ENCODE assay signal across 1 cellular context in the genomic region with DNA sequence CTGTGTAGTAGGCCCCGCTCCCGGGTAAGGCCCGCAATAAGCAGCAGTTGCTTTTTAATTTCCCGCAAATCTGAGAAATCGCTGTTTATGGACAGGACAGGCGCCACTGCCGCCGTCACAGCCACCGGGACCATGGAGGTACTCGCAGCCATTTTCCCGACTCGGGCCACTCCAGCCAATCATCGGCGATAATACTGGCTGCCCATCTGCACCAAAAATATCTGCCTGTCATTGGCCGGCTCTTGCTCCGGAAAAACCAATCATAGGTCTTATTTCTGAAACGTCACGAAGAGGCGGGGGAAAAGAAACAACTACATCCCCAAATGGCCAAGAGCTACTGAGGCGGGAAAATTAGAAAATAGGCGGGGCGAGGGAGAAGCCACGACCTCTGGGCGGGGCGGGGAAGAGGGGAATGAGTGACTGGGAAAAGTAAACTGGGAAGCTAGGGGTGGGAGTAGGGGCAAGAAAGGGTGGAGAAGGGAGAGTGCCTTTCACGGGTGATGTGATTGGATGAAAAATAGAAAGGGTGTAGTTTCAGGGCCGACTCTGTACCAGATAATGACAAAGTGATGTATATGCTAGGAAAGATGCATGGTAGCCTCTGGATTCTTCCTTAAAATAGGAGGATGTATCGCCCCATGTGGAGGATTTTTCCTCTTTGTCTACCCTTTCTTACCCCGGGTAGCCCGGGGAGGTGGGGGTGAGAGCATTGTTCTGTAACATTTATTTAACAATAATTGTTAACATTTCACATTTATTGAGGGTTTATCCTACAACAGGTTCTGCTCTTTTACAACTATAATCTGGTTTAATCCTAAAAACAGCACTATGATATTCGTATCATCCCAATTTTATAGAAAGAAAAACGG.
A peak's percentile ranks its signal among the peaks of the same experiment; 100 is the strongest.
TF ChIP-seq lines count a peak whose summit lies in the region.

A gene with protein sequence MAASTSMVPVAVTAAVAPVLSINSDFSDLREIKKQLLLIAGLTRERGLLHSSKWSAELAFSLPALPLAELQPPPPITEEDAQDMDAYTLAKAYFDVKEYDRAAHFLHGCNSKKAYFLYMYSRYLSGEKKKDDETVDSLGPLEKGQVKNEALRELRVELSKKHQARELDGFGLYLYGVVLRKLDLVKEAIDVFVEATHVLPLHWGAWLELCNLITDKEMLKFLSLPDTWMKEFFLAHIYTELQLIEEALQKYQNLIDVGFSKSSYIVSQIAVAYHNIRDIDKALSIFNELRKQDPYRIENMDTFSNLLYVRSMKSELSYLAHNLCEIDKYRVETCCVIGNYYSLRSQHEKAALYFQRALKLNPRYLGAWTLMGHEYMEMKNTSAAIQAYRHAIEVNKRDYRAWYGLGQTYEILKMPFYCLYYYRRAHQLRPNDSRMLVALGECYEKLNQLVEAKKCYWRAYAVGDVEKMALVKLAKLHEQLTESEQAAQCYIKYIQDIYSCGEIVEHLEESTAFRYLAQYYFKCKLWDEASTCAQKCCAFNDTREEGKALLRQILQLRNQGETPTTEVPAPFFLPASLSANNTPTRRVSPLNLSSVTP (minus strand): TSS at position 163 of the 869 bp plus-strand sequence. CDS start 11 bp downstream, at position 152.

TF ChIP-seq in HepG2, 621 proteins besides CTCF, POLR2A, EP300 and RAD21 (continued from another document and continues in another):
- TF ChIP-seq, protein P1, sequence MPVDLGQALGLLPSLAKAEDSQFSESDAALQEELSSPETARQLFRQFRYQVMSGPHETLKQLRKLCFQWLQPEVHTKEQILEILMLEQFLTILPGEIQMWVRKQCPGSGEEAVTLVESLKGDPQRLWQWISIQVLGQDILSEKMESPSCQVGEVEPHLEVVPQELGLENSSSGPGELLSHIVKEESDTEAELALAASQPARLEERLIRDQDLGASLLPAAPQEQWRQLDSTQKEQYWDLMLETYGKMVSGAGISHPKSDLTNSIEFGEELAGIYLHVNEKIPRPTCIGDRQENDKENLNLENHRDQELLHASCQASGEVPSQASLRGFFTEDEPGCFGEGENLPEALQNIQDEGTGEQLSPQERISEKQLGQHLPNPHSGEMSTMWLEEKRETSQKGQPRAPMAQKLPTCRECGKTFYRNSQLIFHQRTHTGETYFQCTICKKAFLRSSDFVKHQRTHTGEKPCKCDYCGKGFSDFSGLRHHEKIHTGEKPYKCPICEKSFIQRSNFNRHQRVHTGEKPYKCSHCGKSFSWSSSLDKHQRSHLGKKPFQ (CRISPR knock-in tag; IDR thresholded peaks at IDR 0.05; ENCODE audit: insufficient replicate concordance), result no peak
- TF ChIP-seq ZNF772 (CRISPR knock-in tag; IDR thresholded peaks at IDR 0.05) (peak; percentile 71; the same call in 1 of the 2 replicates), ZNF256 (CRISPR knock-in tag; conservative IDR thresholded peaks at IDR 0.05) (peak; percentile 79; the same call in 1 of the 2 replicates), KMT2A (CRISPR knock-in tag; IDR thresholded peaks at IDR 0.05) (peak; percentile 78), ZNF263 (CRISPR knock-in tag; IDR thresholded peaks at IDR 0.05) (no peak), HIVEP1 (CRISPR knock-in tag; IDR thresholded peaks at IDR 0.05) (peak; percentile 56; the same call in 1 of the 2 replicates), STAT5B (CRISPR knock-in tag; IDR thresholded peaks at IDR 0.05) (no peak), MTA1 (CRISPR knock-in tag; IDR thresholded peaks at IDR 0.05; ENCODE audit: borderline replicate concordance) (no peak), JARID2 (CRISPR knock-in tag; IDR thresholded peaks at IDR 0.05; ENCODE audit: insufficient replicate concordance) (no peak), HNF4G (IDR thresholded peaks at IDR 0.05; ENCODE audit: borderline replicate concordance, low read depth, low read length) (no peak), HNF4G (CRISPR knock-in tag; IDR thresholded peaks at IDR 0.05; ENCODE audit: borderline replicate concordance, low read depth) (no peak), ZNF337 (CRISPR knock-in tag; IDR thresholded peaks at IDR 0.05; ENCODE audit: borderline replicate concordance, low read depth) (0 out of 2 replicates have a peak, but pooled peaks have one; percentile 1), ATF1 (CRISPR knock-in tag; IDR thresholded peaks at IDR 0.05) (peak; percentile 98), PAWR (CRISPR knock-in tag; IDR thresholded peaks at IDR 0.05; ENCODE audit: borderline replicate concordance) (no peak), SMAD3 (CRISPR knock-in tag; IDR thresholded peaks at IDR 0.05) (peak; percentile 19; the same call in 1 of the 2 replicates), TEAD3 (CRISPR knock-in tag; optimal IDR thresholded peaks at IDR 0.05; ENCODE audit: borderline replicate concordance) (no peak), ZNF572 (CRISPR knock-in tag; IDR thresholded peaks at IDR 0.05) (no peak), ARNT (IDR thresholded peaks at IDR 0.05) (no peak)
- TF ChIP-seq, protein P2, sequence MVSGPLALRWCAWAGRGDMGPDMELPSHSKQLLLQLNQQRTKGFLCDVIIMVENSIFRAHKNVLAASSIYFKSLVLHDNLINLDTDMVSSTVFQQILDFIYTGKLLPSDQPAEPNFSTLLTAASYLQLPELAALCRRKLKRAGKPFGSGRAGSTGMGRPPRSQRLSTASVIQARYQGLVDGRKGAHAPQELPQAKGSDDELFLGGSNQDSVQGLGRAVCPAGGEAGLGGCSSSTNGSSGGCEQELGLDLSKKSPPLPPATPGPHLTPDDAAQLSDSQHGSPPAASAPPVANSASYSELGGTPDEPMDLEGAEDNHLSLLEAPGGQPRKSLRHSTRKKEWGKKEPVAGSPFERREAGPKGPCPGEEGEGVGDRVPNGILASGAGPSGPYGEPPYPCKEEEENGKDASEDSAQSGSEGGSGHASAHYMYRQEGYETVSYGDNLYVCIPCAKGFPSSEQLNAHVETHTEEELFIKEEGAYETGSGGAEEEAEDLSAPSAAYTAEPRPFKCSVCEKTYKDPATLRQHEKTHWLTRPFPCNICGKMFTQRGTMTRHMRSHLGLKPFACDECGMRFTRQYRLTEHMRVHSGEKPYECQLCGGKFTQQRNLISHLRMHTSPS (CRISPR knock-in tag; IDR thresholded peaks at IDR 0.05; ENCODE audit: low read depth), result no peak
- TF ChIP-seq, protein P3, sequence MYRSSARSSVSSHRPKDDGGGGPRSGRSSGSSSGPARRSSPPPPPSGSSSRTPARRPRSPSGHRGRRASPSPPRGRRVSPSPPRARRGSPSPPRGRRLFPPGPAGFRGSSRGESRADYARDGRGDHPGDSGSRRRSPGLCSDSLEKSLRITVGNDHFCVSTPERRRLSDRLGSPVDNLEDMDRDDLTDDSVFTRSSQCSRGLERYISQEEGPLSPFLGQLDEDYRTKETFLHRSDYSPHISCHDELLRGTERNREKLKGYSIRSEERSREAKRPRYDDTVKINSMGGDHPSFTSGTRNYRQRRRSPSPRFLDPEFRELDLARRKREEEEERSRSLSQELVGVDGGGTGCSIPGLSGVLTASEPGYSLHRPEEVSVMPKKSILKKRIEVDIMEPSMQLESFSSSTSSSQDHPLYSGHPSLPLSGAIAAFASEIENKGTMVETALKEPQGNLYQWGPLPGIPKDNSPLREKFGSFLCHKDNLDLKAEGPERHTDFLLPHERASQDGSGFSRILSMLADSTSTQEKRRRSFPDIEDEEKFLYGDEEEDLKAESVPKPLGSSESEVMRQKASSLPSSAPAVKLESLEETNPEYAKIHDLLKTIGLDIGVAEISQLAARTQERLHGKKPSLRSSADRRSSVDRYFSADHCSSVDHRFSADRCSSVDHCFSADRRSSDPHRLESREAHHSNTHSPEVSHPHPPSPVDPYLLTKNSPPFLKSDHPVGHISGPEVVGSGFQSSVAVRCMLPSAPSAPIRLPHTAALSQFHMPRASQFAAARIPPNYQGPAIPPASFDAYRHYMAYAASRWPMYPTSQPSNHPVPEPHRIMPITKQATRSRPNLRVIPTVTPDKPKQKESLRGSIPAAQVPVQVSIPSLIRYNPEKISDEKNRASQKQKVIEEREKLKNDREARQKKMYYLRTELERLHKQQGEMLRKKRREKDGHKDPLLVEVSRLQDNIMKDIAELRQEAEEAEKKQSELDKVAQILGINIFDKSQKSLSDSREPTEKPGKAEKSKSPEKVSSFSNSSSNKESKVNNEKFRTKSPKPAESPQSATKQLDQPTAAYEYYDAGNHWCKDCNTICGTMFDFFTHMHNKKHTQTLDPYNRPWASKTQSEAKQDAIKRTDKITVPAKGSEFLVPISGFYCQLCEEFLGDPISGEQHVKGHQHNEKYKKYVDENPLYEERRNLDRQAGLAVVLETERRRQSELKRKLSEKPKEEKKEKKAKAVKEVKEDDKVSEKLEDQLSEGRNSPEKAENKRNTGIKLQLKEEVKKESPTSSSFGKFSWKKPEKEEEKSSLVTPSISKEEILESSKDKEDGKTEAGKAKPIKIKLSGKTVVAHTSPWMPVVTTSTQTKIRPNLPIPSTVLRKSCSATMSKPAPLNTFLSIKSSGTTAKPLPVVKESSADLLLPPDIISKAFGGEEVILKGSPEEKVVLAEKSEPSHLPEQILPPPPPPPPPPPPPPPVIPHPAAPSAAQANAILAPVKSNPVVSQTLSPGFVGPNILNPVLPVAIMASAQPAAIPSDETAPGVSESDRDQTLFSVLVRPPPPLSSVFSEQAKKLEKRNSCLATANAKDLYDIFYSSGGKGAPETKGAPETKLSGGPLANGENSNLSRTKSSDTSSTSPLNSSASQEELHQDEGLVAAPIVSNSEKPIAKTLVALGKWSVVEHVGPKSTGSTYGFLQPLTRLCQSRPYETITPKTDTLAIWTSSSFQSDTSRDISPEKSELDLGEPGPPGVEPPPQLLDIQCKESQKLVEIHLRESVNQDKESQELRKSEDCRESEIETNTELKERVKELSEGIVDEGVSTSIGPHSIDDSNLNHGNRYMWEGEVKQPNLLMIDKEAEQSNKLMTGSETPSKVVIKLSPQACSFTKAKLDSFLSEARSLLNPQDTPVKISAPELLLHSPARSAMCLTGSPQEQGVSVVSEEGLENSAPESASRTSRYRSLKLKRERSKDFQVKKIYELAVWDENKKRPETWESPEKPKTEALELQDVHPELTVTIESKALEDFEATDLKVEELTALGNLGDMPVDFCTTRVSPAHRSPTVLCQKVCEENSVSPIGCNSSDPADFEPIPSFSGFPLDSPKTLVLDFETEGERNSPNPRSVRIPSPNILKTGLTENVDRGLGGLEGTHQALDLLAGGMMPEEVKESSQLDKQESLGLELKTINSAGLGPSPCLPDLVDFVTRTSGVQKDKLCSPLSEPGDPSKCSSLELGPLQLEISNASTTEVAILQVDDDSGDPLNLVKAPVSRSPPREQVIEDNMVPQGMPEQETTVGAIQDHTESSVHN (CRISPR knock-in tag; IDR thresholded peaks at IDR 0.05), result no peak
- TF ChIP-seq, protein P4, sequence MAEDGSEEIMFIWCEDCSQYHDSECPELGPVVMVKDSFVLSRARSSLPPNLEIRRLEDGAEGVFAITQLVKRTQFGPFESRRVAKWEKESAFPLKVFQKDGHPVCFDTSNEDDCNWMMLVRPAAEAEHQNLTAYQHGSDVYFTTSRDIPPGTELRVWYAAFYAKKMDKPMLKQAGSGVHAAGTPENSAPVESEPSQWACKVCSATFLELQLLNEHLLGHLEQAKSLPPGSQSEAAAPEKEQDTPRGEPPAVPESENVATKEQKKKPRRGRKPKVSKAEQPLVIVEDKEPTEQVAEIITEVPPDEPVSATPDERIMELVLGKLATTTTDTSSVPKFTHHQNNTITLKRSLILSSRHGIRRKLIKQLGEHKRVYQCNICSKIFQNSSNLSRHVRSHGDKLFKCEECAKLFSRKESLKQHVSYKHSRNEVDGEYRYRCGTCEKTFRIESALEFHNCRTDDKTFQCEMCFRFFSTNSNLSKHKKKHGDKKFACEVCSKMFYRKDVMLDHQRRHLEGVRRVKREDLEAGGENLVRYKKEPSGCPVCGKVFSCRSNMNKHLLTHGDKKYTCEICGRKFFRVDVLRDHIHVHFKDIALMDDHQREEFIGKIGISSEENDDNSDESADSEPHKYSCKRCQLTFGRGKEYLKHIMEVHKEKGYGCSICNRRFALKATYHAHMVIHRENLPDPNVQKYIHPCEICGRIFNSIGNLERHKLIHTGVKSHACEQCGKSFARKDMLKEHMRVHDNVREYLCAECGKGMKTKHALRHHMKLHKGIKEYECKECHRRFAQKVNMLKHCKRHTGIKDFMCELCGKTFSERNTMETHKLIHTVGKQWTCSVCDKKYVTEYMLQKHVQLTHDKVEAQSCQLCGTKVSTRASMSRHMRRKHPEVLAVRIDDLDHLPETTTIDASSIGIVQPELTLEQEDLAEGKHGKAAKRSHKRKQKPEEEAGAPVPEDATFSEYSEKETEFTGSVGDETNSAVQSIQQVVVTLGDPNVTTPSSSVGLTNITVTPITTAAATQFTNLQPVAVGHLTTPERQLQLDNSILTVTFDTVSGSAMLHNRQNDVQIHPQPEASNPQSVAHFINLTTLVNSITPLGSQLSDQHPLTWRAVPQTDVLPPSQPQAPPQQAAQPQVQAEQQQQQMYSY (CRISPR knock-in tag; IDR thresholded peaks at IDR 0.05), result no peak
- TF ChIP-seq, protein P5, sequence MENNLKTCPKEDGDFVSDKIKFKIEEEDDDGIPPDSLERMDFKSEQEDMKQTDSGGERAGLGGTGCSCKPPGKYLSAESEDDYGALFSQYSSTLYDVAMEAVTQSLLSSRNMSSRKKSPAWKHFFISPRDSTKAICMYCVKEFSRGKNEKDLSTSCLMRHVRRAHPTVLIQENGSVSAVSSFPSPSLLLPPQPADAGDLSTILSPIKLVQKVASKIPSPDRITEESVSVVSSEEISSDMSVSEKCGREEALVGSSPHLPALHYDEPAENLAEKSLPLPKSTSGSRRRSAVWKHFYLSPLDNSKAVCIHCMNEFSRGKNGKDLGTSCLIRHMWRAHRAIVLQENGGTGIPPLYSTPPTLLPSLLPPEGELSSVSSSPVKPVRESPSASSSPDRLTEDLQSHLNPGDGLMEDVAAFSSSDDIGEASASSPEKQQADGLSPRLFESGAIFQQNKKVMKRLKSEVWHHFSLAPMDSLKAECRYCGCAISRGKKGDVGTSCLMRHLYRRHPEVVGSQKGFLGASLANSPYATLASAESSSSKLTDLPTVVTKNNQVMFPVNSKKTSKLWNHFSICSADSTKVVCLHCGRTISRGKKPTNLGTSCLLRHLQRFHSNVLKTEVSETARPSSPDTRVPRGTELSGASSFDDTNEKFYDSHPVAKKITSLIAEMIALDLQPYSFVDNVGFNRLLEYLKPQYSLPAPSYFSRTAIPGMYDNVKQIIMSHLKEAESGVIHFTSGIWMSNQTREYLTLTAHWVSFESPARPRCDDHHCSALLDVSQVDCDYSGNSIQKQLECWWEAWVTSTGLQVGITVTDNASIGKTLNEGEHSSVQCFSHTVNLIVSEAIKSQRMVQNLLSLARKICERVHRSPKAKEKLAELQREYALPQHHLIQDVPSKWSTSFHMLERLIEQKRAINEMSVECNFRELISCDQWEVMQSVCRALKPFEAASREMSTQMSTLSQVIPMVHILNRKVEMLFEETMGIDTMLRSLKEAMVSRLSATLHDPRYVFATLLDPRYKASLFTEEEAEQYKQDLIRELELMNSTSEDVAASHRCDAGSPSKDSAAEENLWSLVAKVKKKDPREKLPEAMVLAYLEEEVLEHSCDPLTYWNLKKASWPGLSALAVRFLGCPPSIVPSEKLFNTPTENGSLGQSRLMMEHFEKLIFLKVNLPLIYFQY (CRISPR knock-in tag; IDR thresholded peaks at IDR 0.05; ENCODE audit: borderline replicate concordance), result no peak
